In the genomic region with DNA sequence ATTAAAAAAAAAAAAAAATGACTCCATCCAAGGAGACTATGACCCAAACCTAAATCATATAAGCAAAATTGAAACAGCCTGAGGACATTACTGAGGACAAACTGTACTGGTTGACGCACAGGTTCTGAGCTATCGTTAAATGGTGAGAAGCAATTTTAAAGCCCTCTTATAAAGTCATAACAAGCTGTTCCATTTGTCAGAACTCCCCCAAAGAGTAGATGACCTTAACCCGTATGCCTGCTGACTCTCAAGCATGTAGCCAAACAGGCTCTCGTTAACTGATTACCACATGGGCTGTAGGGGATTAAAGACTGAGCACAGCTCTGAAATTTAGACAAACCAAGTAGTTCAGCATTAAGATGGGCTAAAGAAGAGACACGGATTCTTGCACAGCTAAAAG, we compare ENCODE assay signal across 1 cellular context.
TF ChIP-seq lines count a peak whose summit lies in the region.

No MANE protein-coding gene starts in this region.

TF ChIP-seq in HEK293T, 16 proteins besides CTCF, POLR2A, EP300 and RAD21:
- no peak for TF ChIP-seq FOXM1 (IDR thresholded peaks at IDR 0.05; ENCODE audit: borderline replicate concordance)
- TF ChIP-seq HDGF (IDR thresholded peaks at IDR 0.05; ENCODE audit: borderline replicate concordance): no peak
- no peak for TF ChIP-seq ELF4 (IDR thresholded peaks at IDR 0.05)
- no peak for TF ChIP-seq ARNT (IDR thresholded peaks at IDR 0.05)
- TF ChIP-seq CTBP1 (IDR thresholded peaks at IDR 0.05; ENCODE audit: borderline replicate concordance): no peak
- TF ChIP-seq SP1 (IDR thresholded peaks at IDR 0.05): no peak
TF ChIP-seq in HEK293T: peak in this region for 0.
